8 cellular contexts compared by ENCODE assay signal in the genomic region with DNA sequence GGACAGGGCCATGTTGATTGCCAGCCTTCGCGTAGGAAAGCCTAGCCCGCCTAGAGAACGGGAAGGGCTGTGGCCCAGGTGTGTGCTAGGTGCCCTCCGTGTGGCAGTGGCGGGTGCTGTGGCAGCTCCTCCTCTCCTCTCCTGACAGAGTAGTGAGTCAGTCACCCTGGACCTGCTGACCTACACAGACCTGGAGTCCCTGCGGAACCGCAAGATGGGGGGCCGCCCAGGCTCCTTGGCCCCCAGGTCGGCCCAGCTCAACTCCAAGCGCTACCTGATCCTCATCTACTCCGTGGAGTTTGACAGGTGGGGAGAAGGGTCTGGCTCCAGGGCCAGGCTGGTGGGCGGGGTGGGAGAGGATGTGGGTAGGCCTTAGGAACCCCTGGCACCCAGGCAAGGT. TPM values are rescaled to one million over a fixed set of nuclear protein-coding genes. Genes with fewer than 3 reads are reported as not detected.
"Had no signal": no experiment of that assay in that cellular context is flagged by ENCODE, and none has a peak within 500 bp of the region (broad histone marks: within the 10 kb centered on the region; RNA-seq: fewer than 3 reads in every experiment).

No MANE protein-coding gene starts in this region.

- DNase-seq: H9, HCEC 1CT had no signal

- H3K27ac ChIP-seq: HL-60 had no signal

- H3K4me3 ChIP-seq: GM23338 had no signal

RNA-seq across cellular contexts. Expression of gene PGLYRP1, which starts 16.4 kb away (rescaled TPM):
- total RNA-seq: GM23338, H1, H9, HepG2, HT1080 had no signal
- polyA plus RNA-seq: GM23338, H1, HepG2, IgD-negative memory B cell had no signal

RNA-seq across cellular contexts. Expression of gene NOVA2, which starts 32.7 kb away (rescaled TPM):
- total RNA-seq: HepG2 had no signal
- polyA plus RNA-seq: HepG2, IgD-negative memory B cell had no signal

RNA-seq across cellular contexts. Expression of gene IGFL4, which starts 34.4 kb away (rescaled TPM):
- total RNA-seq: HT1080 had no signal
- polyA plus RNA-seq: IgD-negative memory B cell had no signal
